8 cellular contexts compared by ENCODE assay signal in genomic region chr20:1185781-1186334, GRCh38. TPM values are rescaled to one million over a fixed set of nuclear protein-coding genes. Genes with fewer than 3 reads are reported as not detected.
DNase-seq lines count a peak whose midpoint lies in the region; ATAC-seq and TF ChIP-seq lines count a peak whose summit lies in the region.

No MANE protein-coding gene starts in this region.

- ATAC-seq in GM21360 (IDR thresholded peaks at IDR 0.05; ENCODE audit: unreplicated experiment) (no peak), GM21529 (IDR thresholded peaks at IDR 0.05; ENCODE audit: unreplicated experiment) (no peak)

- peak; percentile 61 for TF ChIP-seq CTCF in fibroblast of villous mesenchyme (IDR thresholded peaks at IDR 0.05; ENCODE audit: insufficient read depth, low read depth, low read length)

- peak; percentile 32 for DNase-seq in Ammon's horn (ENCODE audit: low spot score)
- peak; percentile 47 for DNase-seq in H4 (ENCODE audit: low spot score)
- DNase-seq in NCI-H748 treated with DMSO at 0.1 percent for 48 hours (lab: John Stamatoyannopoulos, UW) = peak; percentile 47
- DNase-seq in activated T-cell treated with anti-CD3 and anti-CD28 coated beads, Interleukin-2, amount 50 U/mL, for 1 hour = peak; percentile 42
- DNase-seq in fibroblast of villous mesenchyme (ENCODE audit: low read depth) = peak; percentile 52
- DNase-seq in renal cortical epithelial cell (ENCODE audit: low read depth) = peak; percentile 5

- peak overlapping the region; percentile 50 for H3K4me3 ChIP-seq in fibroblast of villous mesenchyme (ENCODE audit: low read depth, low read length)

RNA-seq across cellular contexts. Expression of gene TMEM74B, which starts 1.1 kb away (rescaled TPM):
- 0.52 TPM in 1 of 2 replicates, not detected in the other for total RNA-seq in H4 (2014; rRNA removed; shearing (Covaris generic))
- not detected in 2 replicates for total RNA-seq in fibroblast of villous mesenchyme
- 0.17 and 0.45 TPM in 2 replicates for total RNA-seq in renal cortical epithelial cell

RNA-seq across cellular contexts. Expression of gene C20orf202, which starts 17.4 kb away (rescaled TPM):
- not detected in 2 replicates for total RNA-seq in H4 (2014; rRNA removed; shearing (Covaris generic))
- total RNA-seq in fibroblast of villous mesenchyme (under 0.01 TPM in 1 of 2 replicates, not detected in the other), renal cortical epithelial cell (0.10 TPM in 1 of 2 replicates, not detected in the other)

RNA-seq across cellular contexts. Expression of gene RAD21L1, which starts 40.0 kb away (rescaled TPM):
- total RNA-seq in H4 (2014; rRNA removed; shearing (Covaris generic)) = 0.12 TPM in 1 of 2 replicates, not detected in the other
- total RNA-seq in fibroblast of villous mesenchyme = not detected in 2 replicates
- 0.35 TPM in 1 of 2 replicates, not detected in the other for total RNA-seq in renal cortical epithelial cell
